ENCODE assay signal across 21 cellular contexts in genomic region chr3:148332509-148332908, GRCh38.
DNase-seq lines count a peak whose midpoint lies in the region; ATAC-seq, FAIRE-seq and TF ChIP-seq lines count a peak whose summit lies in the region.
"Had no signal": no experiment of that assay in that cellular context is flagged by ENCODE, and none has a peak within 500 bp of the region (broad histone marks: within the 10 kb centered on the region; RNA-seq: fewer than 3 reads in every experiment).

No MANE protein-coding gene starts in this region.

- TF ChIP-seq CTCF in 22Rv1 (IDR thresholded peaks at IDR 0.05) (no peak), HEK293 (tag by site-specific recombination; IDR thresholded peaks at IDR 0.05) (no peak)
- TF ChIP-seq CTCF in activated CD8-positive, alpha-beta T cell treated with anti-CD3 and anti-CD28 coated beads for 36 hours (IDR thresholded peaks at IDR 0.05) = no peak

- H3K4me1 Mint-ChIP-seq in activated CD8-positive, alpha-beta T cell treated with anti-CD3 and anti-CD28 coated beads for 36 hours (ENCODE audit: low read depth) = no peaks in the 10 kb centered on the region
- no peaks in the 10 kb centered on the region for H3K4me1 Mint-ChIP-seq in stimulated activated naive CD8-positive, alpha-beta T cell treated with anti-CD3 and anti-CD28 coated beads, Interleukin-15, amount 100 ng/mL, for 72 hours

- POLR2A ChIA-PET in HEK293 (lab: Yijun Ruan, JAX) = no interaction called here
- POLR2A ChIA-PET in activated CD8-positive, alpha-beta T cell treated with anti-CD3 and anti-CD28 coated beads for 36 hours (lab: Charles Lee) = no interaction called here

- no peak for ATAC-seq in activated CD8-positive, alpha-beta T cell treated with anti-CD3 and anti-CD28 coated beads for 36 hours
- ATAC-seq in stimulated activated naive CD8-positive, alpha-beta T cell treated with anti-CD3 and anti-CD28 coated beads, Interleukin-15, amount 100 ng/mL, for 72 hours = no peak

- no peaks in the 10 kb centered on the region for H3K9me3 ChIP-seq in HEK293 (ENCODE audit: control insufficient read depth, insufficient read depth, low read depth, low read length)
- H3K9me3 ChIP-seq: Caco-2 had no signal

- peaks cover 5% of the 10 kb centered on the region for H3K4me1 ChIP-seq in HEK293 (ENCODE audit: control insufficient read depth, insufficient read depth, low read length)
- H3K4me1 ChIP-seq: Caco-2 had no signal

- H3K36me3 ChIP-seq in HEK293 (ENCODE audit: control insufficient read depth in 2 of 2, insufficient read depth in 1 of 2, low read length in 2 of 2) = no peaks in the 10 kb centered on the region
- H3K36me3 ChIP-seq: BLaER1 treated with 17β-estradiol and CSF1 and Interleukin-3, amounts not matched to agents 10 nM and 100 nM had no signal

- H3K4me3 ChIP-seq in HEK293 (ENCODE audit: low read depth, low read length) = no peak overlapping the region
- H3K4me3 ChIP-seq: BLaER1 treated with 17β-estradiol and CSF1 and Interleukin-3, amounts not matched to agents 10 nM and 100 nM; SK-N-MC had no signal

- DNase-seq in NCI-H748 (lab: John Stamatoyannopoulos, UW; ENCODE audit: unreplicated experiment) (peak; percentile 50), frontal cortex (ENCODE audit: low spot score in 2 of 2) (no peak)
- DNase-seq in activated CD8-positive, alpha-beta T cell treated with anti-CD3 and anti-CD28 coated beads for 36 hours = no peak
- no peak for DNase-seq in stimulated activated naive CD8-positive, alpha-beta T cell treated with anti-CD3 and anti-CD28 coated beads, Interleukin-15, amount 100 ng/mL, for 72 hours
- DNase-seq: Caco-2; CD4-positive, alpha-beta memory T cell; DMS 273 treated with DMSO at 0.1 percent for 48 hours; H9; KBM-7; NCI-H1092; NCI-H1436 treated with DMSO at 0.1 percent for 48 hours; NCI-H2081 treated with DMSO at 0.1 percent for 48 hours; NCI-H446 treated with DMSO at 0.1 percent for 48 hours; Right ventricle myocardium superior; SW 1271 had no signal

- peak overlapping the region; percentile 22; the same call in 1 of the 2 replicates for H3K27ac ChIP-seq in 22Rv1
- H3K27ac ChIP-seq in HEK293 (ENCODE audit: extremely low read depth, low read depth, low read length) = no peak overlapping the region
- H3K27ac ChIP-seq: BLaER1 treated with 17β-estradiol and CSF1 and Interleukin-3, amounts not matched to agents 10 nM and 100 nM; SK-N-MC had no signal

- peak; percentile 75 for FAIRE-seq in islet of Langerhans (lab: Jason Lieb, UNC)
- FAIRE-seq in frontal cortex (lab: Jason Lieb, UNC) = no peak
- FAIRE-seq: GM12891 had no signal

- peaks cover 6% of the 10 kb centered on the region for H3K9me3 Mint-ChIP-seq in activated CD8-positive, alpha-beta T cell treated with anti-CD3 and anti-CD28 coated beads for 36 hours
- H3K9me3 Mint-ChIP-seq in stimulated activated naive CD8-positive, alpha-beta T cell treated with anti-CD3 and anti-CD28 coated beads, Interleukin-15, amount 100 ng/mL, for 72 hours = peaks cover 0 to 8% of the 10 kb centered on the region in 2 donors

- CTCF ChIA-PET in HEK293 (lab: Yijun Ruan, JAX) = interaction anchor here (0.5 to 1.0 kb wide), 2 partner anchors 23 to 1159 kb away, joined by 3 to 4 read pairs; no protein-coding TSS in a partner anchor
- CTCF ChIA-PET in activated CD8-positive, alpha-beta T cell treated with anti-CD3 and anti-CD28 coated beads for 36 hours (lab: Charles Lee) = no interaction called here

- no peaks in the 10 kb centered on the region for H3K36me3 Mint-ChIP-seq in activated CD8-positive, alpha-beta T cell treated with anti-CD3 and anti-CD28 coated beads for 36 hours (ENCODE audit: low read depth)
- H3K36me3 Mint-ChIP-seq: CD4-positive, alpha-beta memory T cell had no signal

- H3K27ac Mint-ChIP-seq in activated CD8-positive, alpha-beta T cell treated with anti-CD3 and anti-CD28 coated beads for 36 hours = no peak overlapping the region
- no peak overlapping the region for H3K27ac Mint-ChIP-seq in stimulated activated naive CD8-positive, alpha-beta T cell treated with anti-CD3 and anti-CD28 coated beads, Interleukin-15, amount 100 ng/mL, for 72 hours
- H3K27ac Mint-ChIP-seq: CD4-positive, alpha-beta memory T cell; H9 had no signal

- no peaks in the 10 kb centered on the region for H3K27me3 Mint-ChIP-seq in activated CD8-positive, alpha-beta T cell treated with anti-CD3 and anti-CD28 coated beads for 36 hours
- no peaks in the 10 kb centered on the region for H3K27me3 Mint-ChIP-seq in stimulated activated naive CD8-positive, alpha-beta T cell treated with anti-CD3 and anti-CD28 coated beads, Interleukin-15, amount 100 ng/mL, for 72 hours
- H3K27me3 Mint-ChIP-seq: CD4-positive, alpha-beta memory T cell had no signal

- intact Hi-C loops in activated CD8-positive, alpha-beta T cell treated with anti-CD3 and anti-CD28 coated beads for 36 hours (cut with micrococcal nuclease) = no loop called here

- no peak overlapping the region for H3K4me3 Mint-ChIP-seq in activated CD8-positive, alpha-beta T cell treated with anti-CD3 and anti-CD28 coated beads for 36 hours
- H3K4me3 Mint-ChIP-seq in stimulated activated naive CD8-positive, alpha-beta T cell treated with anti-CD3 and anti-CD28 coated beads, Interleukin-15, amount 100 ng/mL, for 72 hours = no peak overlapping the region
- H3K4me3 Mint-ChIP-seq: CD4-positive, alpha-beta memory T cell; H9 had no signal

TF ChIP-seq in HEK293, 187 proteins besides CTCF, POLR2A, EP300 and RAD21:
- 0 out of 2 replicates have a peak, but pooled peaks have one; percentile 32 for TF ChIP-seq WT1 (tag by site-specific recombination; IDR thresholded peaks at IDR 0.05)
- peak; percentile 73; the same call in 1 of the 2 replicates for TF ChIP-seq TCF7L2 (IDR thresholded peaks at IDR 0.05; ENCODE audit: borderline replicate concordance, low read depth, low read length)
- TF ChIP-seq ZNF510 (tag by site-specific recombination; IDR thresholded peaks at IDR 0.05; ENCODE audit: insufficient replicate concordance) = no peak
- no peak for TF ChIP-seq ZNF138 (tag by site-specific recombination; IDR thresholded peaks at IDR 0.05; ENCODE audit: borderline replicate concordance)
